ENCODE assay signal across 9 cellular contexts in genomic region chr12:124294686-124295315, GRCh38. TPM values are rescaled to one million over a fixed set of nuclear protein-coding genes. Genes with fewer than 3 reads are reported as not detected.
DNase-seq lines count a peak whose midpoint lies in the region; ATAC-seq and TF ChIP-seq lines count a peak whose summit lies in the region.
"Had no signal": no experiment of that assay in that cellular context is flagged by ENCODE, and none has a peak within 500 bp of the region (broad histone marks: within the 10 kb centered on the region; RNA-seq: fewer than 3 reads in every experiment).

Gene RFLNA, plus strand, starts transcription at chr12:124295093. Its CDS starts 337 bp downstream, at chr12:124295430.

- peak within 1 kb of the TSS; percentile 92 for H2AFZ ChIP-seq in neuronal stem cell (ENCODE audit: low read length)

- TF ChIP-seq CTCF in AG09309 (IDR thresholded peaks at IDR 0.05; ENCODE audit: control insufficient read depth, insufficient read depth, low read depth, low read length, missing control alignments) (no peak), esophagus squamous epithelium (IDR thresholded peaks at IDR 0.05) (no peak)

- intact Hi-C loops in esophagus squamous epithelium (cut with DNase I) = no loop called here

- peak within 1 kb of the TSS; percentile 81 for H3K4me2 ChIP-seq in neuronal stem cell (ENCODE audit: insufficient read depth, low read length, poor library complexity, severe bottlenecking)

- no peak for TF ChIP-seq POLR2A in esophagus squamous epithelium (IDR thresholded peaks at IDR 0.05)

- H4K91ac ChIP-seq in neuronal stem cell (ENCODE audit: low read depth, low read length, poor library complexity) = no peak within 1 kb of the TSS

- H3K9ac ChIP-seq in neuronal stem cell (ENCODE audit: low read depth, low read length, poor library complexity) = peak within 1 kb of the TSS; percentile 78

- no peaks in the 10 kb centered on the region for H3K79me1 ChIP-seq in neuronal stem cell (ENCODE audit: low read depth, low read length)

- no peak for ATAC-seq in HG02885 (IDR thresholded peaks at IDR 0.05; ENCODE audit: poor library complexity, unreplicated experiment)

- H3K27ac ChIP-seq in esophagus squamous epithelium (peak within 1 kb of the TSS in 1 of 4 donors; percentile 30), neuronal stem cell (replicated peaks; ENCODE audit: low read length) (no peak within 1 kb of the TSS)

- no peak within 1 kb of the TSS for H2BK120ac ChIP-seq in neuronal stem cell (ENCODE audit: low read depth, low read length)

- peak within 1 kb of the TSS; percentile 68 for H2BK15ac ChIP-seq in neuronal stem cell (ENCODE audit: low read length)

- no peak within 1 kb of the TSS for H3K4ac ChIP-seq in neuronal stem cell (ENCODE audit: low read length)

- H3K36me3 ChIP-seq in esophagus squamous epithelium = no peaks in the 10 kb centered on the region
- no peaks in the 10 kb centered on the region for H3K36me3 ChIP-seq in neuronal stem cell (replicated peaks in 1 of 2; ENCODE audit: control insufficient read depth in 2 of 2, insufficient read depth in 2 of 2, low read length in 2 of 2)

- no peak for DNase-seq in AG09309 (ENCODE audit: low read depth)
- peak; percentile 61 for DNase-seq in NCI-H69 (lab: John Stamatoyannopoulos, UW)
- no peak for DNase-seq in esophagus squamous epithelium (lab: John Stamatoyannopoulos, UW)
- DNase-seq in neuronal stem cell (ENCODE audit: low spot score) = peak; percentile 31
- DNase-seq in AG08396 (ENCODE audit: low spot score) = no peak
- DNase-seq in NCI-H2196 (lab: John Stamatoyannopoulos, UW; ENCODE audit: unreplicated experiment) = no peak
- no peak for DNase-seq in NK-92 (lab: John Stamatoyannopoulos, UW; ENCODE audit: unreplicated experiment)
- DNase-seq: NCI-H774 had no signal

- H3K4me3 ChIP-seq in AG09309 (ENCODE audit: control insufficient read depth, low read depth, low read length) (peak within 1 kb of the TSS; percentile 51), esophagus squamous epithelium (peak within 1 kb of the TSS; percentile 10 to 60 (median 34)), neuronal stem cell (ENCODE audit: low read length in 2 of 2) (peak within 1 kb of the TSS; percentile 42 to 73)

- H3K27me3 ChIP-seq in esophagus squamous epithelium (peaks cover 0 to 80% (median 4%) of the 10 kb centered on the region in 4 donors), neuronal stem cell (ENCODE audit: control insufficient read depth in 3 of 3, insufficient read depth in 3 of 3, low read depth in 1 of 3, low read length in 3 of 3) (peaks cover 2 to 26% (median 8%) of the 10 kb centered on the region in 3 experiments)

- WGBS in esophagus squamous epithelium, 2 donors = 8 to 15% methylated on average over 9 of the region's 63 CpGs
- no CpG with 5 or more reads among the region's 63 CpGs for WGBS in neuronal stem cell (ENCODE audit: extremely low coverage in 2 of 2, insufficient read length in 2 of 2, insufficient replicate concordance in 1 of 2), 2 donors

- no peak within 1 kb of the TSS for H4K8ac ChIP-seq in neuronal stem cell (ENCODE audit: low read depth, low read length)

- peak within 1 kb of the TSS; percentile 79 for H3K18ac ChIP-seq in neuronal stem cell (ENCODE audit: low read length)

- H2BK5ac ChIP-seq in neuronal stem cell (ENCODE audit: low read length) = peak within 1 kb of the TSS; percentile 63

- H3K4me1 ChIP-seq in esophagus squamous epithelium (peaks cover 19 to 36% (median 20%) of the 10 kb centered on the region in 3 donors), neuronal stem cell (ENCODE audit: control insufficient read depth in 2 of 2, insufficient read depth in 1 of 2, low read depth in 1 of 2, low read length in 2 of 2) (peaks cover 8 to 34% of the 10 kb centered on the region in 2 donors)

- peak within 1 kb of the TSS; percentile 82 for H3K23ac ChIP-seq in neuronal stem cell (ENCODE audit: low read depth, low read length, poor library complexity)

- H3K14ac ChIP-seq in neuronal stem cell (ENCODE audit: low read length) = peak within 1 kb of the TSS; percentile 63

- H2AK5ac ChIP-seq in neuronal stem cell (ENCODE audit: low read depth, low read length) = peak within 1 kb of the TSS; percentile 49

- peak within 1 kb of the TSS; percentile 22 for H2BK12ac ChIP-seq in neuronal stem cell (ENCODE audit: low read length)

- H3K9me3 ChIP-seq in esophagus squamous epithelium (no peaks in the 10 kb centered on the region), neuronal stem cell (replicated peaks in 1 of 2; ENCODE audit: control insufficient read depth in 2 of 2, insufficient read depth in 1 of 2, low read depth in 1 of 2, low read length in 2 of 2) (no peaks in the 10 kb centered on the region)

RNA-seq across cellular contexts. Expression of gene RFLNA, which starts in this region (rescaled TPM):
- under 1 TPM in 3 of 4 donors, not detected in 1; 0.23 to 0.57 (median 0.45) TPM for total RNA-seq in esophagus squamous epithelium
- polyA plus RNA-seq in neuronal stem cell (2013, experiment 1 of 2) = 1.5 TPM
- 2.0 TPM for polyA plus RNA-seq in neuronal stem cell (2013, experiment 2 of 2)

Comparison
In these comparisons a context has a peak if more than half of its experiments do, and no peak if none do; other contexts are left out.
1. DNase-seq: peak in NCI-H69 (single experiment) and neuronal stem cell (single experiment); none in AG09309 (single experiment), esophagus squamous epithelium (single experiment), AG08396 (single experiment), NCI-H2196 (single experiment) and NK-92 (single experiment).
2. Peak in every context shown above with its lines, with median percentiles within 50 percentile points of each other: H3K4me3 ChIP-seq.